8 cellular contexts compared by ENCODE assay signal in the genomic region with DNA sequence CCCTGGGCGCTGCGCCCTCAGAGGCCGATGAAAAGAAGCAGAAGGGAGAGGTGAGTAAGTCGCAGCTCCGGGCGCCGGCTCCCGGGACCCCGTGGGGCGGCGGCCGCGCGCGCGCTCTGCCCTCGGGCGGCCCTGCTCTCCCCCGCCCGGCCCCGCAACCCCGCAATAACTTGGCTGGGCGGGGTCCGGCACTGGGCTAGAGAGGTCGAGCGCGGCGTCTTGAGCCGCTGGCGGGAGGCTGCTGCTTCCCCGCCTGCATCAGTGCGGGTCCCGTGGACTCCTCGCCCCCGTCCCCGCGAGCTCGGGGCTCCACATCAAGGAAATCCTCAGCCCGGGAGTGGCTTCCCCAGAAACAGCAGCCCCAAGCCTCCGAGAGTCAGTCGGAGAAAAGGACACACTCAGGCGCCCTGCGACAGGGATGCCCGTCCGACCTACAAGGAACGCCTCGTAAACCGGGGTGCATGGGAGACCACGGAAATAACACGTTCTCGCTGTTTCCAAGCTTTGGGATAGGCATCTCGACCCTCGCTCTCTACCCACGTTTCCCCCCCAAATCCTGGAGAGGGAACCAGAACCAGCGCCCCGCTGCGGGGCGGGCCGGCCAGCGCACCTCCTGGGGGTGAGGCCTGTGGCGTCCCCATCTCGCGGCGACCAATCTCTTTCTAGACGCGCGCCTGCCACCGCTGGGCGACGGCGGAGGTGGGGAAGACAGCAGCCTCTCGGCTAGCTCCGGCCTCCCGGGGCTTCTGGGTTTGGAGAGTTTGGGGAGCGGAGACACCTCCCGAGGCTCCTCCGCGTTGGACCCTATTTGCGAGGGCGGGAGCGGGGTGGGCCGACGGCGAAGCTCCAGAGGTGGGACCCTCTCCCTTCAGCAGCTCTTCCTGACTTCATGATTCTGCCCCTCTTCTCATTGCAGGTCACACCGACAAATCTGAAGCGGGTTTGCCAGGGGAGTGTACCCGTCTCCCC. TPM values are rescaled to one million over a fixed set of nuclear protein-coding genes. Genes with fewer than 3 reads are reported as not detected.
A peak's percentile ranks its signal among the peaks of the same experiment; 100 is the strongest.
DNase-seq lines count a peak whose midpoint lies in the region; ATAC-seq and TF ChIP-seq lines count a peak whose summit lies in the region.

No MANE protein-coding gene starts in this region.

- peak overlapping the region; percentile 96 for H3K27ac Mint-ChIP-seq in activated CD4-positive, alpha-beta memory T cell treated with anti-CD3 and anti-CD28 coated beads, Interleukin-2, amount 10 ng/mL, durations not matched to agents 7 days and 5 days
- peak overlapping the region; percentile 57 for H3K27ac Mint-ChIP-seq in endodermal cell
- peak overlapping the region; percentile 88 for H3K27ac Mint-ChIP-seq in stimulated activated memory B cell treated with anti-CD40 and anti-IgM and Interleukin-4, amounts not matched to agents 10 μg/mL and 1 μg/mL and 100 μg/mL, for 72 hours

- H3K4me3 Mint-ChIP-seq in activated CD4-positive, alpha-beta memory T cell treated with anti-CD3 and anti-CD28 coated beads, Interleukin-2, amount 10 ng/mL, durations not matched to agents 7 days and 5 days, result peak overlapping the region; percentile 92
- peak overlapping the region; percentile 68 for H3K4me3 Mint-ChIP-seq in endodermal cell
- peak overlapping the region; percentile 95 for H3K4me3 Mint-ChIP-seq in stimulated activated memory B cell treated with anti-CD40 and anti-IgM and Interleukin-4, amounts not matched to agents 10 μg/mL and 1 μg/mL and 100 μg/mL, for 72 hours

- peak; percentile 27 for TF ChIP-seq CTCF in endodermal cell (conservative IDR thresholded peaks at IDR 0.05)

- H3K4me3 ChIP-seq in endodermal cell (ENCODE audit: low read length), result peak overlapping the region; percentile 85

- H3K9me3 ChIP-seq in endodermal cell (ENCODE audit: control insufficient read depth, low read length), result no peaks in the 10 kb centered on the region

- CTCF ChIA-PET in activated CD4-positive, alpha-beta memory T cell treated with anti-CD3 and anti-CD28 coated beads, Interleukin-2, amount 10 ng/mL, durations not matched to agents 7 days and 5 days (lab: Charles Lee), result interaction anchor here (0.6 to 7.1 kb wide), 11 partner anchors 13 to 385 kb away, joined by 3 to 64 read pairs (median 3); a partner anchor contains a TSS

- H3K27ac ChIP-seq in endodermal cell (ENCODE audit: low read depth, low read length), result no peak overlapping the region

- WGBS in endodermal cell (ENCODE audit: insufficient coverage in 1 of 2, insufficient read length in 1 of 2), 2 experiments, result 0 to 1% methylated on average over 37 to 87 of the region's 87 CpGs

- peaks cover 33% of the 10 kb centered on the region for H3K36me3 Mint-ChIP-seq in activated CD4-positive, alpha-beta memory T cell treated with anti-CD3 and anti-CD28 coated beads, Interleukin-2, amount 10 ng/mL, durations not matched to agents 7 days and 5 days (ENCODE audit: low read depth)
- H3K36me3 Mint-ChIP-seq in endodermal cell (ENCODE audit: low read depth), result no peaks in the 10 kb centered on the region
- H3K36me3 Mint-ChIP-seq in stimulated activated memory B cell treated with anti-CD40 and anti-IgM and Interleukin-4, amounts not matched to agents 10 μg/mL and 1 μg/mL and 100 μg/mL, for 72 hours, result peaks cover 10% of the 10 kb centered on the region

- peaks cover 39% of the 10 kb centered on the region for H3K4me1 Mint-ChIP-seq in activated CD4-positive, alpha-beta memory T cell treated with anti-CD3 and anti-CD28 coated beads, Interleukin-2, amount 10 ng/mL, durations not matched to agents 7 days and 5 days
- peaks cover 10% of the 10 kb centered on the region for H3K4me1 Mint-ChIP-seq in endodermal cell
- H3K4me1 Mint-ChIP-seq in stimulated activated memory B cell treated with anti-CD40 and anti-IgM and Interleukin-4, amounts not matched to agents 10 μg/mL and 1 μg/mL and 100 μg/mL, for 72 hours, result peaks cover 34% of the 10 kb centered on the region

- no peaks in the 10 kb centered on the region for H3K9me3 Mint-ChIP-seq in activated CD4-positive, alpha-beta memory T cell treated with anti-CD3 and anti-CD28 coated beads, Interleukin-2, amount 10 ng/mL, durations not matched to agents 7 days and 5 days
- H3K9me3 Mint-ChIP-seq in endodermal cell, result no peaks in the 10 kb centered on the region
- H3K9me3 Mint-ChIP-seq in stimulated activated memory B cell treated with anti-CD40 and anti-IgM and Interleukin-4, amounts not matched to agents 10 μg/mL and 1 μg/mL and 100 μg/mL, for 72 hours, result no peaks in the 10 kb centered on the region

- H3K27me3 ChIP-seq in endodermal cell (ENCODE audit: control insufficient read depth, insufficient read depth, low read length, poor library complexity, severe bottlenecking), result peaks cover 45% of the 10 kb centered on the region

- no peaks in the 10 kb centered on the region for H3K4me1 ChIP-seq in endodermal cell (ENCODE audit: control insufficient read depth, insufficient read depth, low read length)

- no peaks in the 10 kb centered on the region for H3K27me3 Mint-ChIP-seq in activated CD4-positive, alpha-beta memory T cell treated with anti-CD3 and anti-CD28 coated beads, Interleukin-2, amount 10 ng/mL, durations not matched to agents 7 days and 5 days
- H3K27me3 Mint-ChIP-seq in endodermal cell (ENCODE audit: insufficient read depth), result peaks cover 58% of the 10 kb centered on the region
- no peaks in the 10 kb centered on the region for H3K27me3 Mint-ChIP-seq in stimulated activated memory B cell treated with anti-CD40 and anti-IgM and Interleukin-4, amounts not matched to agents 10 μg/mL and 1 μg/mL and 100 μg/mL, for 72 hours

- peak overlapping the region; percentile 47 for H3K9ac ChIP-seq in endodermal cell (ENCODE audit: extremely low read depth, low read length, poor library complexity, severe bottlenecking)

- H3K36me3 ChIP-seq in endodermal cell (ENCODE audit: control insufficient read depth, insufficient read depth, low read length), result no peaks in the 10 kb centered on the region

- peak; percentile 32 for ATAC-seq in HG03039 (IDR thresholded peaks at IDR 0.05; ENCODE audit: unreplicated experiment)
- peak; percentile 79 for ATAC-seq in stimulated activated memory B cell treated with anti-CD40 and anti-IgM and Interleukin-4, amounts not matched to agents 10 μg/mL and 1 μg/mL and 100 μg/mL, for 72 hours

- DNase-seq in SIG-M5 treated with dmso at 0.1 percent for 504 hours (lab: John Stamatoyannopoulos, UW; ENCODE audit: unreplicated experiment) (peak; percentile 67), SIG-M5 (lab: John Stamatoyannopoulos, UW) (no peak), NCI-H526 treated with DMSO at 0.1 percent for 48 hours (lab: John Stamatoyannopoulos, UW) (peak; percentile 91), endodermal cell (peak; percentile 93), midbrain (lab: John Stamatoyannopoulos, UW) (peak; percentile 51)
- peak; percentile 86 for DNase-seq in activated CD4-positive, alpha-beta memory T cell treated with anti-CD3 and anti-CD28 coated beads, Interleukin-2, amount 10 ng/mL, durations not matched to agents 7 days and 5 days

- POLR2A ChIA-PET in activated CD4-positive, alpha-beta memory T cell treated with anti-CD3 and anti-CD28 coated beads, Interleukin-2, amount 10 ng/mL, durations not matched to agents 7 days and 5 days (lab: Charles Lee), result interaction anchor here (0.6 to 9.3 kb wide), 20 partner anchors 12 to 871 kb away, joined by 3 to 107 read pairs (median 5); a partner anchor contains a TSS

RNA-seq across cellular contexts. Expression of a gene that starts 0.8 kb away (rescaled TPM):
- 10 to 100 TPM; 18.5 to 19.3 TPM for total RNA-seq in activated CD4-positive, alpha-beta memory T cell treated with anti-CD3 and anti-CD28 coated beads, Interleukin-2, amount 10 ng/mL, durations not matched to agents 7 days and 5 days
- 1 to 10 TPM; 1.4 to 2.1 TPM for total RNA-seq in endodermal cell
- 1.9 TPM for polyA plus RNA-seq in endodermal cell (2013, experiment 1 of 2)
- 1.4 TPM for polyA plus RNA-seq in endodermal cell (2013, experiment 2 of 2)

RNA-seq across cellular contexts. Expression of a gene that starts 0.9 kb away (rescaled TPM):
- 100 to 1,000 TPM; 112 to 118 TPM for total RNA-seq in activated CD4-positive, alpha-beta memory T cell treated with anti-CD3 and anti-CD28 coated beads, Interleukin-2, amount 10 ng/mL, durations not matched to agents 7 days and 5 days
- 10 to 100 TPM; 21.7 to 31.0 TPM for total RNA-seq in endodermal cell
- 34.6 TPM for polyA plus RNA-seq in endodermal cell (2013, experiment 1 of 2)
- 33.7 TPM for polyA plus RNA-seq in endodermal cell (2013, experiment 2 of 2)

RNA-seq across cellular contexts. Expression of a gene that starts 21.8 kb away (rescaled TPM):
- total RNA-seq in activated CD4-positive, alpha-beta memory T cell treated with anti-CD3 and anti-CD28 coated beads, Interleukin-2, amount 10 ng/mL, durations not matched to agents 7 days and 5 days, result 10 to 100 TPM; 76.6 to 80.4 TPM
- total RNA-seq in endodermal cell, result 10 to 100 TPM; 45.0 to 61.8 TPM
- polyA plus RNA-seq in endodermal cell (2013, experiment 1 of 2), result 47.1 TPM
- polyA plus RNA-seq in endodermal cell (2013, experiment 2 of 2), result 48.9 TPM

RNA-seq across cellular contexts. Expression of a gene that starts 25.3 kb away (rescaled TPM):
- 10 to 100 TPM; 11.3 to 13.6 TPM for total RNA-seq in activated CD4-positive, alpha-beta memory T cell treated with anti-CD3 and anti-CD28 coated beads, Interleukin-2, amount 10 ng/mL, durations not matched to agents 7 days and 5 days
- total RNA-seq in endodermal cell, result 1 to 10 TPM; 2.2 to 2.6 TPM
- polyA plus RNA-seq in endodermal cell (2013, experiment 1 of 2), result 36.5 TPM
- 28.4 TPM for polyA plus RNA-seq in endodermal cell (2013, experiment 2 of 2)

RNA-seq across cellular contexts. Expression of a gene that starts 55.1 kb away (rescaled TPM):
- total RNA-seq in activated CD4-positive, alpha-beta memory T cell treated with anti-CD3 and anti-CD28 coated beads, Interleukin-2, amount 10 ng/mL, durations not matched to agents 7 days and 5 days, result 1 to 10 TPM; 5.3 to 5.6 TPM
- total RNA-seq in endodermal cell, result under 1 TPM; 0.86 to 1.00 TPM
- 6.2 TPM for polyA plus RNA-seq in endodermal cell (2013, experiment 1 of 2)
- polyA plus RNA-seq in endodermal cell (2013, experiment 2 of 2), result 5.3 TPM

Comparison
In these comparisons a context has a peak if more than half of its experiments do, and no peak if none do; other contexts are left out.
1. RNA of a gene that starts 0.8 kb away (total RNA-seq): 18.5 to 19.3 TPM in activated CD4-positive, alpha-beta memory T cell treated with anti-CD3 and anti-CD28 coated beads, Interleukin-2, amount 10 ng/mL, durations not matched to agents 7 days and 5 days; 1.4 to 2.1 TPM in endodermal cell; every median in the first group is over 4 times any median in the second.
2. Peak in every context shown above with its lines, with median percentiles within 50 percentile points of each other: H3K27ac Mint-ChIP-seq and H3K4me3 Mint-ChIP-seq.